In genomic region chr1:64410217-64410616, GRCh38 we compare ENCODE assay signal across 34 cellular contexts.
"Had no signal": no experiment of that assay in that cellular context is flagged by ENCODE, and none has a peak within 500 bp of the region (broad histone marks: within the 10 kb centered on the region; RNA-seq: fewer than 3 reads in every experiment).

No MANE protein-coding gene starts in this region.

- H3K27me3 ChIP-seq: adrenal gland, body of pancreas, brain microvascular endothelial cell, breast epithelium had no signal

- H3K9me3 ChIP-seq: adrenal gland, body of pancreas, breast epithelium had no signal

- DNase-seq: activated B cell treated with CpG ODN at 0.5 μM for 24 hours; activated CD4-positive, alpha-beta memory T cell treated with anti-CD3 and anti-CD28 coated beads for 36 hours; activated CD4-positive, alpha-beta T cell treated with anti-CD3 and anti-CD28 coated beads for 4 hours; activated CD4-positive, alpha-beta T cell treated with anti-CD3 and anti-CD28 coated beads, Interleukin-2, amount 10 ng/mL, durations not matched to agents 24 days and 14 days; activated CD4-positive, alpha-beta T cell treated with anti-CD3 and anti-CD28 coated beads, Interleukin-2, amount 50 U/mL, for 1 hour; activated CD4-positive, alpha-beta T cell treated with anti-CD3 and anti-CD28 coated beads, Interleukin-2, amount 50 U/mL, for 4 hours; activated CD4-positive, CD25-positive, alpha-beta regulatory T cell treated with anti-CD3 and anti-CD28 coated beads, Interleukin-2, amount 50 U/mL, for 72 hours; activated CD8-positive, alpha-beta memory T cell treated with anti-CD3 and anti-CD28 coated beads, Interleukin-2, amount 50 U/mL, for 4 hours; activated CD8-positive, alpha-beta T cell treated with anti-CD3 and anti-CD28 coated beads for 36 hours; activated effector memory CD4-positive, alpha-beta T cell treated with anti-CD3 and anti-CD28 coated beads, Interleukin-2, amount 50 U/mL, for 16 hours; activated gamma-delta T cell treated with Interleukin-2 at 50 U/mL for 16 hours; activated naive CD4-positive, alpha-beta T cell; activated naive CD4-positive, alpha-beta T cell treated with anti-CD3 and anti-CD28 coated beads for 36 hours; activated naive CD4-positive, alpha-beta T cell treated with anti-CD3 and anti-CD28 coated beads, Interleukin-2, amount 50 U/mL, for 16 hours; activated naive CD8-positive, alpha-beta T cell treated with anti-CD3 and anti-CD28 coated beads for 36 hours; activated T-cell treated with anti-CD3 and anti-CD28 coated beads for 4 hours; activated T-cell treated with anti-CD3 and anti-CD28 coated beads, Interleukin-2, amount 50 U/mL, for 1 hour; activated T-cell treated with anti-CD3 and anti-CD28 coated beads, Interleukin-2, amount 50 U/mL, for 4 hours; activated T-cell treated with anti-CD3 and anti-CD28 coated beads, Interleukin-2, amount 50 U/mL, for 72 hours; adrenal gland; amniotic stem cell; aorta; body of pancreas; brain microvascular endothelial cell; central memory CD4-positive, alpha-beta T cell; T-helper 1 cell; T-helper 2 cell; T-helper 9 cell had no signal

- H3K27ac ChIP-seq: adrenal gland, body of pancreas, brain microvascular endothelial cell, breast epithelium, VCaP had no signal

- ATAC-seq: activated CD8-positive, alpha-beta T cell treated with anti-CD3 and anti-CD28 coated beads for 36 hours; activated naive CD4-positive, alpha-beta T cell treated with anti-CD3 and anti-CD28 coated beads, Interleukin-2, amount 50 U/mL, for 72 hours; activated T-cell treated with anti-CD3 and anti-CD28 coated beads, Interleukin-2, amount 50 U/mL, for 4 hours; activated T-cell treated with anti-CD3 and anti-CD28 coated beads, Interleukin-2, amount 50 U/mL, for 72 hours; activated T-helper 17 cell treated with anti-CD3 and anti-CD28 coated beads, Interleukin-2, amount 50 U/mL, for 72 hours; body of pancreas had no signal

- H3K4me1 ChIP-seq: adrenal gland, body of pancreas, breast epithelium had no signal

- H3K36me3 ChIP-seq: adrenal gland, brain microvascular endothelial cell, breast epithelium had no signal

- FAIRE-seq: astrocyte, TTC549 had no signal

- H3K4me3 ChIP-seq: adrenal gland, body of pancreas, breast epithelium had no signal
